Comparison of ENCODE assay signal across 11 cellular contexts in the genomic region with DNA sequence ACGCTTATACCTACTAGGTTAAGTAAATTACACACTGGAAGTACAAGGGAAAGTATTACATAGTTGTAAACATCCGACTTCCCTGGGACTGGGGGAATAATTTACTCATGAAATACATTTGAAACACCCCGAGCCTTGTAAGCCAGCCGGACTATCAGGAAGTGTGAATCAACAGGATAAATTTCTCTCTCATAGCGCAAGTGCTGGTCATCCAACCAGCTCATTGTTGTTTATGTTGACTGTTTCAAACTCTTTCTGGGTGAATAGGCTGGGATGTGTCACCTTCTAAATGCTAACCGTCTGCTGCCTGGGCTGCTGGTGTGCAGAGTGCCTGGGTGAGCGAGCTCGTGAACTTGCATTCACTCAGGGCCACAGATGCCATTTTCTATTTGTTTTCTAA. TPM values are rescaled to one million over a fixed set of nuclear protein-coding genes. Genes with fewer than 3 reads are reported as not detected.
A peak's percentile ranks its signal among the peaks of the same experiment; 100 is the strongest.
DNase-seq lines count a peak whose midpoint lies in the region; ATAC-seq and TF ChIP-seq lines count a peak whose summit lies in the region.
"Had no signal": no experiment of that assay in that cellular context is flagged by ENCODE, and none has a peak within 500 bp of the region (broad histone marks: within the 10 kb centered on the region; RNA-seq: fewer than 3 reads in every experiment).

No MANE protein-coding gene starts in this region.

- no peak overlapping the region for H3K9ac ChIP-seq in BLaER1 treated with 17β-estradiol and CSF1 and Interleukin-3, amounts not matched to agents 10 nM and 100 nM

- no peaks in the 10 kb centered on the region for H3K36me3 ChIP-seq in BLaER1 treated with 17β-estradiol and CSF1 and Interleukin-3, amounts not matched to agents 10 nM and 100 nM
- H3K36me3 ChIP-seq in MG63 = no peaks in the 10 kb centered on the region
- H3K36me3 ChIP-seq: left ventricle myocardium inferior, SJCRH30 had no signal

- peaks cover 0 to 30% (median 27%) of the 10 kb centered on the region in 11 experiments; a peak in 19 of 22 replicates for H4K20me1 ChIP-seq in BLaER1 treated with 17β-estradiol and CSF1 and Interleukin-3, amounts not matched to agents 10 nM and 100 nM

- peaks cover 49 to 69% (median 56%) of the 10 kb centered on the region in 11 experiments for H3K27me3 ChIP-seq in BLaER1 treated with 17β-estradiol and CSF1 and Interleukin-3, amounts not matched to agents 10 nM and 100 nM
- peaks cover 23% of the 10 kb centered on the region for H3K27me3 ChIP-seq in MG63

- no peak overlapping the region for H3K4me3 ChIP-seq in BLaER1 treated with 17β-estradiol and CSF1 and Interleukin-3, amounts not matched to agents 10 nM and 100 nM
- H3K4me3 ChIP-seq in MG63 (no peak overlapping the region), choroid plexus epithelial cell (ENCODE audit: low read depth, low read length) (no peak overlapping the region)
- H3K4me3 ChIP-seq: left ventricle myocardium inferior, SJCRH30 had no signal

- TF ChIP-seq CTCF in choroid plexus epithelial cell (conservative IDR thresholded peaks at IDR 0.05; ENCODE audit: low read depth, low read length) = no peak

- H3K4me2 ChIP-seq in BLaER1 treated with 17β-estradiol and CSF1 and Interleukin-3, amounts not matched to agents 10 nM and 100 nM = peak overlapping the region in 6 of 11 experiments; percentile 9 to 100 (median 58); a peak in 10 of 22 replicates

- H3K9me3 ChIP-seq in BLaER1 treated with 17β-estradiol and CSF1 and Interleukin-3, amounts not matched to agents 10 nM and 100 nM (replicated peaks in 1 of 11) = no peaks in the 10 kb centered on the region
- H3K9me3 ChIP-seq in MG63 = no peaks in the 10 kb centered on the region
- H3K9me3 ChIP-seq: left ventricle myocardium inferior, SJCRH30 had no signal

- H3K27ac ChIP-seq in BLaER1 treated with 17β-estradiol and CSF1 and Interleukin-3, amounts not matched to agents 10 nM and 100 nM = no peak overlapping the region; a peak in 1 of 22 replicates
- H3K27ac ChIP-seq: left ventricle myocardium inferior, SJCRH30 had no signal

- DNase-seq in MG63 (peak; percentile 79), choroid plexus epithelial cell (ENCODE audit: low read depth) (peak; percentile 69), lung microvascular endothelial cell (ENCODE audit: low read depth in 2 of 2) (peak; percentile 81 to 97), SIG-M5 treated with dmso at 0.1 percent for 504 hours (lab: John Stamatoyannopoulos, UW; ENCODE audit: unreplicated experiment) (no peak), NCI-H446 treated with DMSO at 0.1 percent for 48 hours (lab: John Stamatoyannopoulos, UW) (no peak)
- no peak for DNase-seq in stimulated activated CD4-positive, alpha-beta T cell treated with anti-CD3 and anti-CD28 coated beads, Interleukin-4, amount 100 ng/mL, for 4 hours
- DNase-seq: activated CD4-positive, alpha-beta T cell treated with anti-CD3 and anti-CD28 coated beads, Interleukin-2, amount 10 ng/mL, durations not matched to agents 7 days and 5 days; left ventricle myocardium inferior; SJCRH30 had no signal

- peaks cover 28 to 60% (median 36%) of the 10 kb centered on the region in 10 experiments for H3K4me1 ChIP-seq in BLaER1 treated with 17β-estradiol and CSF1 and Interleukin-3, amounts not matched to agents 10 nM and 100 nM
- H3K4me1 ChIP-seq: SJCRH30 had no signal

- ATAC-seq in GM19023 (IDR thresholded peaks at IDR 0.05; ENCODE audit: unreplicated experiment) = no peak

RNA-seq across cellular contexts. Expression of gene BMP6, which starts 5.0 kb away (rescaled TPM):
- total RNA-seq in MG63 (2014; rRNA removed; shearing (Covaris generic); ENCODE audit: low replicate concordance) = 0.74 and 0.82 TPM in 2 replicates
- 90.2 and 246 TPM in 2 replicates for total RNA-seq in lung microvascular endothelial cell
- total RNA-seq: activated CD4-positive, alpha-beta T cell treated with anti-CD3 and anti-CD28 coated beads, Interleukin-2, amount 10 ng/mL, durations not matched to agents 7 days and 5 days had no signal

Comparison
In these comparisons a context has a peak if more than half of its experiments do, and no peak if none do; other contexts are left out.
1. DNase-seq: peak in MG63 (single experiment), choroid plexus epithelial cell (single experiment) and lung microvascular endothelial cell (2 of 2); none in stimulated activated CD4-positive, alpha-beta T cell treated with anti-CD3 and anti-CD28 coated beads, Interleukin-4, amount 100 ng/mL, for 4 hours (0 of 2), SIG-M5 treated with dmso at 0.1 percent for 504 hours (single experiment) and NCI-H446 treated with DMSO at 0.1 percent for 48 hours (single experiment).
2. RNA of gene BMP6, which starts 5.0 kb away (total RNA-seq): 90.2 to 246 TPM in lung microvascular endothelial cell; 0.74 to 0.82 TPM in MG63; every median in the first group is over 10 times any median in the second.